Comparison of ENCODE assay signal across 29 cellular contexts in genomic region chr1:81824759-81825158, GRCh38. TPM values are rescaled to one million over a fixed set of nuclear protein-coding genes. Genes with fewer than 3 reads are reported as not detected.
"Had no signal": no experiment of that assay in that cellular context is flagged by ENCODE, and none has a peak within 500 bp of the region (broad histone marks: within the 10 kb centered on the region; RNA-seq: fewer than 3 reads in every experiment).

No MANE protein-coding gene starts in this region.

- H3K27ac ChIP-seq: brain microvascular endothelial cell, coronary artery, dorsolateral prefrontal cortex, esophagus muscularis mucosa, foreskin keratinocyte, gastrocnemius medialis, heart left ventricle had no signal

- H3K4me3 Mint-ChIP-seq: activated CD4-positive, alpha-beta T cell treated with anti-CD3 and anti-CD28 coated beads, Interleukin-2, amount 10 ng/mL, durations not matched to agents 7 days and 5 days; activated CD8-positive, alpha-beta T cell treated with anti-CD3 and anti-CD28 coated beads for 36 hours; activated naive CD8-positive, alpha-beta T cell; activated T-cell treated with anti-CD3 and anti-CD28 coated beads, Interleukin-2, amount 50 U/mL, for 4 hours; activated T-helper 17 cell treated with anti-CD3 and anti-CD28 coated beads, Interleukin-2, amount 50 U/mL, for 72 hours; central memory CD8-positive, alpha-beta T cell; dendritic cell treated with granulocyte-macrophage colony-stimulating factor and Interleukin-4, amounts not matched to agents 40 ng/mL and 50 ng/mL, for 4 days had no signal

- H3K36me3 Mint-ChIP-seq: activated naive CD8-positive, alpha-beta T cell had no signal

- H3K27ac Mint-ChIP-seq: activated CD4-positive, alpha-beta T cell treated with anti-CD3 and anti-CD28 coated beads, Interleukin-2, amount 10 ng/mL, durations not matched to agents 7 days and 5 days; activated CD8-positive, alpha-beta T cell treated with anti-CD3 and anti-CD28 coated beads for 36 hours; activated naive CD8-positive, alpha-beta T cell; activated T-helper 17 cell treated with anti-CD3 and anti-CD28 coated beads, Interleukin-2, amount 50 U/mL, for 72 hours; dendritic cell treated with granulocyte-macrophage colony-stimulating factor and Interleukin-4, amounts not matched to agents 40 ng/mL and 50 ng/mL, for 4 days had no signal

- ATAC-seq: activated CD8-positive, alpha-beta T cell treated with anti-CD3 and anti-CD28 coated beads for 36 hours; activated T-cell treated with anti-CD3 and anti-CD28 coated beads, Interleukin-2, amount 50 U/mL, for 4 hours; activated T-helper 17 cell treated with anti-CD3 and anti-CD28 coated beads, Interleukin-2, amount 50 U/mL, for 72 hours; foreskin keratinocyte; gastrocnemius medialis; heart left ventricle had no signal

- H3K27me3 ChIP-seq: brain microvascular endothelial cell, esophagus muscularis mucosa, foreskin keratinocyte, gastrocnemius medialis, heart left ventricle had no signal

- DNase-seq: activated CD4-positive, alpha-beta T cell treated with anti-CD3 and anti-CD28 coated beads for 1 hour; activated CD4-positive, alpha-beta T cell treated with anti-CD3 and anti-CD28 coated beads for 4 hours; activated CD4-positive, alpha-beta T cell treated with anti-CD3 and anti-CD28 coated beads, Interleukin-2, amount 10 ng/mL, durations not matched to agents 7 days and 5 days; activated CD4-positive, alpha-beta T cell treated with anti-CD3 and anti-CD28 coated beads, Interleukin-2, amount 50 U/mL, for 48 hours; activated CD8-positive, alpha-beta memory T cell treated with anti-CD3 and anti-CD28 coated beads for 24 hours; activated CD8-positive, alpha-beta T cell treated with anti-CD3 and anti-CD28 coated beads for 36 hours; activated effector memory CD4-positive, alpha-beta T cell treated with Interleukin-2 at 50 U/mL for 16 hours; activated gamma-delta T cell treated with Interleukin-2 at 50 U/mL for 16 hours; activated naive CD4-positive, alpha-beta T cell treated with anti-CD3 and anti-CD28 coated beads, Interleukin-2, amount 50 U/mL, for 16 hours; activated naive CD4-positive, alpha-beta T cell treated with Interleukin-2 at 50 U/mL for 16 hours; activated T-cell treated with anti-CD3 and anti-CD28 coated beads, Interleukin-2, amount 50 U/mL, for 4 hours; amniotic stem cell; anterior cingulate cortex; brain microvascular endothelial cell; dorsolateral prefrontal cortex; effector memory CD4-positive, alpha-beta T cell; erythroblast; foreskin keratinocyte; gastrocnemius medialis; glutamatergic neuron; heart left ventricle; T-helper 2 cell had no signal

- H3K9me3 Mint-ChIP-seq: activated CD4-positive, alpha-beta T cell treated with anti-CD3 and anti-CD28 coated beads, Interleukin-2, amount 10 ng/mL, durations not matched to agents 7 days and 5 days; activated CD8-positive, alpha-beta T cell treated with anti-CD3 and anti-CD28 coated beads for 36 hours; dendritic cell treated with granulocyte-macrophage colony-stimulating factor and Interleukin-4, amounts not matched to agents 40 ng/mL and 50 ng/mL, for 4 days had no signal

- H3K4me3 ChIP-seq: coronary artery, dorsolateral prefrontal cortex, esophagus muscularis mucosa, gastrocnemius medialis, heart left ventricle had no signal

- H3K36me3 ChIP-seq: brain microvascular endothelial cell, esophagus muscularis mucosa, gastrocnemius medialis, heart left ventricle had no signal

- H3K4me1 Mint-ChIP-seq: activated CD4-positive, alpha-beta T cell treated with anti-CD3 and anti-CD28 coated beads, Interleukin-2, amount 10 ng/mL, durations not matched to agents 7 days and 5 days; activated T-helper 17 cell treated with anti-CD3 and anti-CD28 coated beads, Interleukin-2, amount 50 U/mL, for 72 hours; central memory CD8-positive, alpha-beta T cell had no signal

- H3K9me3 ChIP-seq: esophagus muscularis mucosa, gastrocnemius medialis, heart left ventricle had no signal

- H3K4me1 ChIP-seq: foreskin keratinocyte, gastrocnemius medialis had no signal

- H3K27me3 Mint-ChIP-seq: activated CD4-positive, alpha-beta T cell treated with anti-CD3 and anti-CD28 coated beads, Interleukin-2, amount 10 ng/mL, durations not matched to agents 7 days and 5 days; activated CD8-positive, alpha-beta T cell treated with anti-CD3 and anti-CD28 coated beads for 36 hours; activated naive CD8-positive, alpha-beta T cell; activated T-helper 17 cell treated with anti-CD3 and anti-CD28 coated beads, Interleukin-2, amount 50 U/mL, for 72 hours; central memory CD8-positive, alpha-beta T cell; dendritic cell treated with granulocyte-macrophage colony-stimulating factor and Interleukin-4, amounts not matched to agents 40 ng/mL and 50 ng/mL, for 4 days had no signal

RNA-seq across cellular contexts. Expression of gene ADGRL2, which starts 24.0 kb away (rescaled TPM):
- total RNA-seq: activated CD4-positive, alpha-beta T cell treated with anti-CD3 and anti-CD28 coated beads, Interleukin-2, amount 10 ng/mL, durations not matched to agents 7 days and 5 days; activated CD8-positive, alpha-beta T cell treated with anti-CD3 and anti-CD28 coated beads for 36 hours; activated T-helper 17 cell treated with anti-CD3 and anti-CD28 coated beads, Interleukin-2, amount 50 U/mL, for 72 hours; T-helper 1 cell treated with Interleukin-12 subunit alpha and Interleukin-12 subunit beta and Interleukin-4 antibody, amounts not matched to agents 30 ng/mL and 1 ng/mL, for 36 hours had no signal
